ENCODE assay signal across 8 cellular contexts in the genomic region with DNA sequence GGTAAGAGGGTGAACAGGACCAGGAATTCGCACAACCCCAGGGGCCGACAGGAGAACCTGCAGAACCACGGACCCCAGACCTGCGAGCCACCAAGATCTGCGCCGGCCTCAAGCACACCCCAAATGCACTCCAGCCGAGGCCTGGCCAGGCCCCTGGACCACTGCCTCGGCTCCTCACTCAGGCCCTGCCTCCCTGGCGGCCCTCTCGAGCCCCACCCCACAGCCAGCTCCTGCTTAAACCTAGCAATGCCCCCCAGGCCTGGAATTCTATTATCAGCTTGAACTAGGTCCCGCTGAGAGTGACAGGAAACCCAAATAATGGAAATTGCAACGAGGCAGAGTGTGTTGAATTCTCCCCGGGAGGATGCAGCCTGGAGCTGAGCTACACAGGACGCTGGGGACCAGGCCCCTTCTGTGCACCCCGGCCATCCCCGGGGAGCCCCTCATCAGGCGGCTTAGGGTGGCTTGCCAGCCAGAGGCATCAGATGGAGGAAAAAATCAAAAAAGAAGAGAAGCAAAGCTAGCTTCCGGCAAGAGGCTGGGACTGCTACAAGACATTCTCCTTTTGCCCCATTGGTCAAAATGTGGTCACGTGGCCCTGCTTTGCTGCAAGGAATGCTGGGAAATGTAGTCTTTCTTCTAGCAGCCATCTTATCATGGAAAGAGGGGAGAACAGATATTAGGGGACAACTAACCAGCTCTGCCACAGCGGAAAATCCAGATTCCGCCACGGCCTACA. TPM values are rescaled to one million over a fixed set of nuclear protein-coding genes. Genes with fewer than 3 reads are reported as not detected.
A peak's percentile ranks its signal among the peaks of the same experiment; 100 is the strongest.
DNase-seq lines count a peak whose midpoint lies in the region; ATAC-seq and TF ChIP-seq lines count a peak whose summit lies in the region.

No MANE protein-coding gene starts in this region.

- peak; percentile 52 for ATAC-seq in HG03066 (IDR thresholded peaks at IDR 0.05; ENCODE audit: low read depth, unreplicated experiment)
- peak; percentile 76 to 91 for ATAC-seq in lower lobe of right lung
- no peak for ATAC-seq in GM19463 (IDR thresholded peaks at IDR 0.05; ENCODE audit: unreplicated experiment)

- H3K36me3 ChIP-seq in duodenal mucosa (ENCODE audit: control insufficient read depth in 1 of 2, insufficient read depth in 2 of 2, low read length in 2 of 2) (no peaks in the 10 kb centered on the region), lower lobe of right lung (no peaks in the 10 kb centered on the region)

- H3K4me1 ChIP-seq in duodenal mucosa (ENCODE audit: control insufficient read depth in 1 of 2, insufficient read depth in 2 of 2, low read length in 2 of 2) (peaks cover 16 to 39% of the 10 kb centered on the region in 2 donors), lower lobe of right lung (peaks cover 13% of the 10 kb centered on the region)

- H3K9me3 ChIP-seq in duodenal mucosa (ENCODE audit: control insufficient read depth in 1 of 2, low read length in 2 of 2) (no peaks in the 10 kb centered on the region), lower lobe of right lung (no peaks in the 10 kb centered on the region)

- H3K27ac ChIP-seq in duodenal mucosa (ENCODE audit: low read depth, low read length) (no peak overlapping the region), lower lobe of right lung (no peak overlapping the region)

- no peaks in the 10 kb centered on the region for H3K9me3 Mint-ChIP-seq in activated CD4-positive, alpha-beta memory T cell treated with anti-CD3 and anti-CD28 coated beads for 36 hours

- CTCF ChIA-PET in activated CD4-positive, alpha-beta memory T cell treated with anti-CD3 and anti-CD28 coated beads for 36 hours (lab: Charles Lee), result interaction anchor here (1.3 to 2.3 kb wide), 3 partner anchors 14 to 116 kb away, joined by 3 to 11 read pairs (median 5); no protein-coding TSS in a partner anchor

- H3K27me3 ChIP-seq in duodenal mucosa (ENCODE audit: control insufficient read depth in 1 of 2, insufficient read depth in 2 of 2, low read length in 2 of 2) (no peaks in the 10 kb centered on the region), lower lobe of right lung (ENCODE audit: low read depth) (no peaks in the 10 kb centered on the region)

- DNase-seq in COLO668 (lab: John Stamatoyannopoulos, UW; ENCODE audit: unreplicated experiment) (peak; percentile 56), NCI-H524 treated with DMSO at 0.1 percent for 48 hours (lab: John Stamatoyannopoulos, UW) (peak; percentile 86), lower lobe of right lung (peak; percentile 81)
- peak; percentile 91 for DNase-seq in activated CD4-positive, alpha-beta memory T cell treated with anti-CD3 and anti-CD28 coated beads for 36 hours
- DNase-seq in stimulated activated CD4-positive, alpha-beta T cell treated with anti-CD3 and anti-CD28 coated beads, TNF-alpha, amount 100 ng/mL, for 1 hour (ENCODE audit: low read depth in 3 of 3, low spot score in 1 of 3), result peak; percentile 47 to 62 (median 61)

- H3K27me3 Mint-ChIP-seq in activated CD4-positive, alpha-beta memory T cell treated with anti-CD3 and anti-CD28 coated beads for 36 hours, result no peaks in the 10 kb centered on the region

- intact Hi-C loops in activated CD4-positive, alpha-beta memory T cell treated with anti-CD3 and anti-CD28 coated beads for 36 hours (cut with micrococcal nuclease), result no loop called here
- intact Hi-C loops in lower lobe of right lung (cut with DNase I), result no loop called here

- POLR2A ChIA-PET in activated CD4-positive, alpha-beta memory T cell treated with anti-CD3 and anti-CD28 coated beads for 36 hours (lab: Charles Lee), result no interaction called here

- no peak for TF ChIP-seq CTCF in lower lobe of right lung (IDR thresholded peaks at IDR 0.05)

- peaks cover 21% of the 10 kb centered on the region for H3K4me1 Mint-ChIP-seq in activated CD4-positive, alpha-beta memory T cell treated with anti-CD3 and anti-CD28 coated beads for 36 hours (ENCODE audit: low read depth)

- peak overlapping the region; percentile 55 to 62 for H3K4me3 ChIP-seq in duodenal mucosa (ENCODE audit: low read depth in 1 of 2, low read length in 2 of 2)
- peak overlapping the region; percentile 49 for H3K4me3 ChIP-seq in lower lobe of right lung

- H3K4me3 Mint-ChIP-seq in activated CD4-positive, alpha-beta memory T cell treated with anti-CD3 and anti-CD28 coated beads for 36 hours, result peak overlapping the region; percentile 41

- H3K36me3 Mint-ChIP-seq in activated CD4-positive, alpha-beta memory T cell treated with anti-CD3 and anti-CD28 coated beads for 36 hours, result no peaks in the 10 kb centered on the region

- H3K27ac Mint-ChIP-seq in activated CD4-positive, alpha-beta memory T cell treated with anti-CD3 and anti-CD28 coated beads for 36 hours, result peak overlapping the region; percentile 70

- no peak overlapping the region for H3K9ac ChIP-seq in duodenal mucosa (ENCODE audit: low read depth in 1 of 2, low read length in 2 of 2)

RNA-seq across cellular contexts. Expression of a gene that starts 2.4 kb away (rescaled TPM):
- total RNA-seq in activated CD4-positive, alpha-beta memory T cell treated with anti-CD3 and anti-CD28 coated beads for 36 hours, result under 1 TPM in 1 of 2 experiments, not detected in 1; 0.10 TPM
- total RNA-seq in lower lobe of right lung, result 0.18 TPM

RNA-seq across cellular contexts. Expression of a gene that starts 49.6 kb away (rescaled TPM):
- 1 to 10 TPM; 2.5 to 3.1 TPM for total RNA-seq in activated CD4-positive, alpha-beta memory T cell treated with anti-CD3 and anti-CD28 coated beads for 36 hours
- total RNA-seq in lower lobe of right lung, result 3.9 TPM
